In genomic region chr7:107208563-107208962, GRCh38 we compare ENCODE assay signal across 14 cellular contexts. TPM values are rescaled to one million over a fixed set of nuclear protein-coding genes. Genes with fewer than 3 reads are reported as not detected.
A peak's percentile ranks its signal among the peaks of the same experiment; 100 is the strongest.
DNase-seq lines count a peak whose midpoint lies in the region; ATAC-seq and TF ChIP-seq lines count a peak whose summit lies in the region.
"Had no signal": no experiment of that assay in that cellular context is flagged by ENCODE, and none has a peak within 500 bp of the region (broad histone marks: within the 10 kb centered on the region; RNA-seq: fewer than 3 reads in every experiment).

No MANE protein-coding gene starts in this region.

- TF ChIP-seq EP300 in sigmoid colon (IDR thresholded peaks at IDR 0.05), result no peak

- DNase-seq in adipocyte (ENCODE audit: low read depth) (no peak), right cardiac atrium (no peak), sigmoid colon (no peak), NCI-H510A treated with DMSO at 0.1 percent for 48 hours (lab: John Stamatoyannopoulos, UW) (no peak)
- no peak for DNase-seq in activated CD4-positive, CD25-positive, alpha-beta regulatory T cell (lab: John Stamatoyannopoulos, UW)
- no peak for DNase-seq in activated naive CD4-positive, alpha-beta T cell treated with anti-CD3 and anti-CD28 coated beads for 36 hours
- DNase-seq: activated CD4-positive, alpha-beta T cell treated with anti-CD3 and anti-CD28 coated beads, Interleukin-2, amount 50 U/mL, for 48 hours; dermis blood vessel endothelial cell; NCI-H1436; stimulated activated CD4-positive, alpha-beta T cell treated with anti-CD3 and anti-CD28 coated beads, Interleukin-2, amount 100 ng/mL, for 24 hours had no signal

- peaks cover 4% of the 10 kb centered on the region for H3K4me1 Mint-ChIP-seq in activated naive CD4-positive, alpha-beta T cell treated with anti-CD3 and anti-CD28 coated beads for 36 hours (ENCODE audit: low read depth)
- H3K4me1 Mint-ChIP-seq: memory B cell had no signal

- H3K27me3 ChIP-seq in BLaER1 treated with 17β-estradiol and CSF1 and Interleukin-3, amounts not matched to agents 10 nM and 100 nM, result no peaks in the 10 kb centered on the region
- H3K27me3 ChIP-seq in adipocyte (replicated peaks; ENCODE audit: control insufficient read depth, insufficient read depth, low read length) (no peaks in the 10 kb centered on the region), right cardiac atrium (ENCODE audit: control insufficient read depth, insufficient read depth) (no peaks in the 10 kb centered on the region), sigmoid colon (no peaks in the 10 kb centered on the region)

- no peak overlapping the region for H3K4me3 ChIP-seq in BLaER1 treated with 17β-estradiol and CSF1 and Interleukin-3, amounts not matched to agents 10 nM and 100 nM
- H3K4me3 ChIP-seq in adipocyte (ENCODE audit: low read length) (peak overlapping the region; percentile 48), right cardiac atrium (ENCODE audit: low read length) (no peak overlapping the region), sigmoid colon (no peak overlapping the region)

- CTCF ChIA-PET in activated naive CD4-positive, alpha-beta T cell treated with anti-CD3 and anti-CD28 coated beads for 36 hours (lab: Charles Lee), result no interaction called here

- H3K4me2 ChIP-seq in BLaER1 treated with 17β-estradiol and CSF1 and Interleukin-3, amounts not matched to agents 10 nM and 100 nM, result peak overlapping the region in 9 of 11 experiments; percentile 29 to 72 (median 56); a peak in 17 of 22 replicates

- H4K20me1 ChIP-seq in BLaER1 treated with 17β-estradiol and CSF1 and Interleukin-3, amounts not matched to agents 10 nM and 100 nM, result peaks cover 0 to 18% (median 0%) of the 10 kb centered on the region in 11 experiments; a peak in 2 of 22 replicates

- peaks cover 29% of the 10 kb centered on the region for H3K36me3 Mint-ChIP-seq in activated naive CD4-positive, alpha-beta T cell treated with anti-CD3 and anti-CD28 coated beads for 36 hours (ENCODE audit: low read depth)

- no peak overlapping the region for H3K4me3 Mint-ChIP-seq in activated naive CD4-positive, alpha-beta T cell treated with anti-CD3 and anti-CD28 coated beads for 36 hours
- H3K4me3 Mint-ChIP-seq: memory B cell had no signal

- TF ChIP-seq CTCF in sigmoid colon (IDR thresholded peaks at IDR 0.05), result no peak

- no peaks in the 10 kb centered on the region for H3K9me3 Mint-ChIP-seq in activated naive CD4-positive, alpha-beta T cell treated with anti-CD3 and anti-CD28 coated beads for 36 hours

- peaks cover 63 to 86% (median 74%) of the 10 kb centered on the region in 11 experiments for H3K36me3 ChIP-seq in BLaER1 treated with 17β-estradiol and CSF1 and Interleukin-3, amounts not matched to agents 10 nM and 100 nM
- H3K36me3 ChIP-seq in adipocyte (ENCODE audit: control insufficient read depth, insufficient read depth, low read length, severe bottlenecking) (peaks cover 34% of the 10 kb centered on the region), sigmoid colon (peaks cover 5 to 59% (median 7%) of the 10 kb centered on the region in 4 donors)

- H3K9ac ChIP-seq in BLaER1 treated with 17β-estradiol and CSF1 and Interleukin-3, amounts not matched to agents 10 nM and 100 nM, result peak overlapping the region in 2 of 11 experiments; percentile 16 to 42; a peak in 1 of 22 replicates
- peak overlapping the region; percentile 68 for H3K9ac ChIP-seq in adipocyte (ENCODE audit: low read length)

- peaks cover 2 to 17% (median 8%) of the 10 kb centered on the region in 11 experiments; a peak in 19 of 22 replicates for H3K9me3 ChIP-seq in BLaER1 treated with 17β-estradiol and CSF1 and Interleukin-3, amounts not matched to agents 10 nM and 100 nM (replicated peaks in 1 of 11)
- H3K9me3 ChIP-seq in adipocyte (ENCODE audit: control insufficient read depth, low read length) (no peaks in the 10 kb centered on the region), right cardiac atrium (ENCODE audit: control insufficient read depth, low read length) (no peaks in the 10 kb centered on the region), sigmoid colon (no peaks in the 10 kb centered on the region)

- no peaks in the 10 kb centered on the region for H3K27me3 Mint-ChIP-seq in activated naive CD4-positive, alpha-beta T cell treated with anti-CD3 and anti-CD28 coated beads for 36 hours (ENCODE audit: low read depth)
- H3K27me3 Mint-ChIP-seq: memory B cell had no signal

- no peak overlapping the region for H3K27ac Mint-ChIP-seq in activated naive CD4-positive, alpha-beta T cell treated with anti-CD3 and anti-CD28 coated beads for 36 hours

- ATAC-seq in right cardiac atrium (no peak), HG03432 (IDR thresholded peaks at IDR 0.05; ENCODE audit: unreplicated experiment) (no peak)

- intact Hi-C loops in right cardiac atrium (cut with DNase I), result loop anchor here in 3 of 4 donors (10.0 kb wide), 3 partner anchors 66 to 516 kb away; partner anchors contain the start of gene GPR22 (in 1 of the 3)
- intact Hi-C loops in sigmoid colon (cut with DNase I), result no loop called here
- intact Hi-C loops in activated naive CD4-positive, alpha-beta T cell treated with anti-CD3 and anti-CD28 coated beads for 36 hours (cut with micrococcal nuclease), result loop anchor here (10.0 kb wide), 1 partner anchor 256 kb away; no protein-coding TSS in a partner anchor

- peaks cover 25 to 33% (median 27%) of the 10 kb centered on the region in 10 experiments for H3K4me1 ChIP-seq in BLaER1 treated with 17β-estradiol and CSF1 and Interleukin-3, amounts not matched to agents 10 nM and 100 nM
- peaks cover 38% of the 10 kb centered on the region for H3K4me1 ChIP-seq in adipocyte (ENCODE audit: control insufficient read depth, insufficient read depth, low read length)
- peaks cover 10% of the 10 kb centered on the region for H3K4me1 ChIP-seq in right cardiac atrium (ENCODE audit: control insufficient read depth, insufficient read depth, low read length)
- H3K4me1 ChIP-seq in sigmoid colon, result peaks cover 0 to 18% (median 10%) of the 10 kb centered on the region in 4 donors

- WGBS in right cardiac atrium, result 73% methylated on average over 5 of the region's 5 CpGs
- WGBS in sigmoid colon, 2 donors, result 97 to 98% methylated on average over 5 of the region's 5 CpGs

- no peak for TF ChIP-seq POLR2A in sigmoid colon (IDR thresholded peaks at IDR 0.05)

- H3K27ac ChIP-seq in BLaER1 treated with 17β-estradiol and CSF1 and Interleukin-3, amounts not matched to agents 10 nM and 100 nM, result peak overlapping the region in 9 of 11 experiments; percentile 19 to 65 (median 51); a peak in 15 of 22 replicates
- peak overlapping the region; percentile 91 for H3K27ac ChIP-seq in right cardiac atrium (ENCODE audit: low read length)
- peak overlapping the region in 3 of 4 donors; percentile 13 to 54 (median 54) for H3K27ac ChIP-seq in sigmoid colon
- H3K27ac ChIP-seq: RWPE1 had no signal

RNA-seq across cellular contexts. Expression of gene HBP1, which starts 39.8 kb away (rescaled TPM):
- total RNA-seq in right cardiac atrium (10 to 100 TPM; 40.0 to 64.7 (median 53.7) TPM), sigmoid colon (100 to 1,000 TPM; 104 to 172 (median 119) TPM)
- polyA plus RNA-seq in right cardiac atrium (39.4 TPM), sigmoid colon (10 to 100 TPM; 34.2 to 89.5 (median 43.2) TPM)
- 10 to 100 TPM; 41.8 to 42.2 TPM for total RNA-seq in activated naive CD4-positive, alpha-beta T cell treated with anti-CD3 and anti-CD28 coated beads for 36 hours
